Comparison of ENCODE assay signal across 16 cellular contexts in genomic region chr14:56660677-56661389, GRCh38.
DNase-seq lines count a peak whose midpoint lies in the region; ATAC-seq, FAIRE-seq and TF ChIP-seq lines count a peak whose summit lies in the region.
"Had no signal": no experiment of that assay in that cellular context is flagged by ENCODE, and none has a peak within 500 bp of the region (broad histone marks: within the 10 kb centered on the region; RNA-seq: fewer than 3 reads in every experiment).

No MANE protein-coding gene starts in this region.

- CTCF ChIA-PET in HEK293 (lab: Yijun Ruan, JAX) = interaction anchor here (0.5 to 1.4 kb wide), 4 partner anchors 29 to 522 kb away, joined by 3 to 4 read pairs (median 3); no protein-coding TSS in a partner anchor

- H3K27me3 ChIP-seq in astrocyte (ENCODE audit: insufficient read depth, low read length) = no peaks in the 10 kb centered on the region
- H3K27me3 ChIP-seq in body of pancreas = no peaks in the 10 kb centered on the region

- peaks cover 9% of the 10 kb centered on the region for H3K9me3 Mint-ChIP-seq in astrocyte (ENCODE audit: unreplicated experiment)
- no peaks in the 10 kb centered on the region for H3K9me3 Mint-ChIP-seq in activated T-cell treated with anti-CD3 and anti-CD28 coated beads, Interleukin-2, amount 50 U/mL, for 4 hours
- H3K9me3 Mint-ChIP-seq: activated naive CD4-positive, alpha-beta T cell treated with anti-CD3 and anti-CD28 coated beads, Interleukin-2, amount 10 ng/mL, durations not matched to agents 7 days and 5 days; HFFc6 had no signal

- peak; percentile 9 for DNase-seq in COR-L47 (lab: John Stamatoyannopoulos, UW)
- DNase-seq in NCI-H510A (lab: John Stamatoyannopoulos, UW) = peak; percentile 67
- no peak for DNase-seq in astrocyte (ENCODE audit: low read depth)
- DNase-seq in body of pancreas = no peak
- DNase-seq in HuH-7 (ENCODE audit: low spot score) = no peak
- DNase-seq in activated T-cell treated with anti-CD3 and anti-CD28 coated beads, Interleukin-2, amount 50 U/mL, for 4 hours = no peak
- DNase-seq: activated CD4-positive, alpha-beta memory T cell treated with anti-CD3 and anti-CD28 coated beads, Interleukin-2, amount 10 ng/mL, durations not matched to agents 7 days and 5 days; activated naive CD4-positive, alpha-beta T cell treated with anti-CD3 and anti-CD28 coated beads, Interleukin-2, amount 10 ng/mL, durations not matched to agents 7 days and 5 days; activated T-cell treated with anti-CD3 and anti-CD28 coated beads, Interleukin-2, amount 50 U/mL, for 1 hour; effector CD8-positive, alpha-beta T cell; lower lobe of right lung; occipital lobe had no signal

- no peaks in the 10 kb centered on the region for H3K79me2 ChIP-seq in astrocyte (ENCODE audit: insufficient read depth, low read length)

- H3K9me3 ChIP-seq in HEK293 (ENCODE audit: control insufficient read depth, insufficient read depth, low read depth, low read length) (no peaks in the 10 kb centered on the region), astrocyte (ENCODE audit: insufficient read depth, low read depth, low read length) (no peaks in the 10 kb centered on the region), body of pancreas (no peaks in the 10 kb centered on the region)
- H3K9me3 ChIP-seq: lower lobe of right lung had no signal

- no peak overlapping the region for H3K4me3 Mint-ChIP-seq in astrocyte (ENCODE audit: unreplicated experiment)
- H3K4me3 Mint-ChIP-seq in activated T-cell treated with anti-CD3 and anti-CD28 coated beads, Interleukin-2, amount 50 U/mL, for 4 hours = no peak overlapping the region
- H3K4me3 Mint-ChIP-seq: activated CD4-positive, alpha-beta memory T cell treated with anti-CD3 and anti-CD28 coated beads, Interleukin-2, amount 10 ng/mL, durations not matched to agents 7 days and 5 days; activated naive CD4-positive, alpha-beta T cell treated with anti-CD3 and anti-CD28 coated beads, Interleukin-2, amount 10 ng/mL, durations not matched to agents 7 days and 5 days; HFFc6 had no signal

- intact Hi-C loops in body of pancreas (cut with DNase I) = no loop called here

- WGBS in body of pancreas, 2 donors = 64 to 74% methylated on average over 6 of the region's 6 CpGs

- no peak overlapping the region for H3K4me2 ChIP-seq in astrocyte (ENCODE audit: low read length)
- H3K4me2 ChIP-seq: KMS-11 had no signal

- peak overlapping the region; percentile 55 for H3K27ac Mint-ChIP-seq in astrocyte (ENCODE audit: unreplicated experiment)
- H3K27ac Mint-ChIP-seq: activated CD4-positive, alpha-beta memory T cell treated with anti-CD3 and anti-CD28 coated beads, Interleukin-2, amount 10 ng/mL, durations not matched to agents 7 days and 5 days; activated naive CD4-positive, alpha-beta T cell treated with anti-CD3 and anti-CD28 coated beads, Interleukin-2, amount 10 ng/mL, durations not matched to agents 7 days and 5 days; HFFc6 had no signal

- no peaks in the 10 kb centered on the region for H3K36me3 Mint-ChIP-seq in astrocyte (ENCODE audit: low read depth, unreplicated experiment)
- H3K36me3 Mint-ChIP-seq in activated T-cell treated with anti-CD3 and anti-CD28 coated beads, Interleukin-2, amount 50 U/mL, for 4 hours (ENCODE audit: insufficient read depth) = no peaks in the 10 kb centered on the region
- H3K36me3 Mint-ChIP-seq: activated naive CD4-positive, alpha-beta T cell treated with anti-CD3 and anti-CD28 coated beads, Interleukin-2, amount 10 ng/mL, durations not matched to agents 7 days and 5 days had no signal

- H3K4me3 ChIP-seq in HEK293 (ENCODE audit: low read depth, low read length) = no peak overlapping the region
- H3K4me3 ChIP-seq in astrocyte (ENCODE audit: insufficient read depth, low read depth, low read length) = no peak overlapping the region
- no peak overlapping the region for H3K4me3 ChIP-seq in body of pancreas
- H3K4me3 ChIP-seq: lower lobe of right lung had no signal

- H4K20me1 ChIP-seq in astrocyte (ENCODE audit: insufficient read depth, low read length) = no peaks in the 10 kb centered on the region

- H3K4me1 ChIP-seq in HEK293 (ENCODE audit: control insufficient read depth, insufficient read depth, low read length) (peaks cover 11% of the 10 kb centered on the region), astrocyte (ENCODE audit: insufficient read depth, low read length) (no peaks in the 10 kb centered on the region), body of pancreas (peaks cover 10% of the 10 kb centered on the region)
- H3K4me1 ChIP-seq: lower lobe of right lung had no signal

- ATAC-seq in GM18520 (IDR thresholded peaks at IDR 0.05; ENCODE audit: unreplicated experiment) = no peak
- ATAC-seq in body of pancreas = no peak
- ATAC-seq in activated T-cell treated with anti-CD3 and anti-CD28 coated beads, Interleukin-2, amount 50 U/mL, for 4 hours = no peak

- no peaks in the 10 kb centered on the region for H3K36me3 ChIP-seq in HEK293 (ENCODE audit: control insufficient read depth in 2 of 2, insufficient read depth in 1 of 2, low read length in 2 of 2)
- H3K36me3 ChIP-seq in astrocyte (ENCODE audit: insufficient read depth, low read length) = no peaks in the 10 kb centered on the region
- no peaks in the 10 kb centered on the region for H3K36me3 ChIP-seq in body of pancreas (replicated peaks in 1 of 2; ENCODE audit: insufficient read depth in 1 of 2, low read depth in 2 of 2)
- H3K36me3 ChIP-seq: lower lobe of right lung had no signal

- no peak overlapping the region for H2AFZ ChIP-seq in astrocyte (ENCODE audit: low read depth, low read length)

- TF ChIP-seq POLR2A in body of pancreas (IDR thresholded peaks at IDR 0.05) = no peak

- peaks cover 13% of the 10 kb centered on the region for H3K4me1 Mint-ChIP-seq in astrocyte (ENCODE audit: low read depth, unreplicated experiment)
- no peaks in the 10 kb centered on the region for H3K4me1 Mint-ChIP-seq in activated T-cell treated with anti-CD3 and anti-CD28 coated beads, Interleukin-2, amount 50 U/mL, for 4 hours (ENCODE audit: low read depth)
- H3K4me1 Mint-ChIP-seq: activated CD4-positive, alpha-beta memory T cell treated with anti-CD3 and anti-CD28 coated beads, Interleukin-2, amount 10 ng/mL, durations not matched to agents 7 days and 5 days; activated naive CD4-positive, alpha-beta T cell treated with anti-CD3 and anti-CD28 coated beads, Interleukin-2, amount 10 ng/mL, durations not matched to agents 7 days and 5 days had no signal

- H3K27me3 Mint-ChIP-seq in astrocyte (ENCODE audit: low read depth, unreplicated experiment) = peaks cover 2% of the 10 kb centered on the region
- H3K27me3 Mint-ChIP-seq in activated T-cell treated with anti-CD3 and anti-CD28 coated beads, Interleukin-2, amount 50 U/mL, for 4 hours (ENCODE audit: low read depth) = no peaks in the 10 kb centered on the region
- H3K27me3 Mint-ChIP-seq: activated CD4-positive, alpha-beta memory T cell treated with anti-CD3 and anti-CD28 coated beads, Interleukin-2, amount 10 ng/mL, durations not matched to agents 7 days and 5 days; activated naive CD4-positive, alpha-beta T cell treated with anti-CD3 and anti-CD28 coated beads, Interleukin-2, amount 10 ng/mL, durations not matched to agents 7 days and 5 days had no signal

- TF ChIP-seq CTCF in HEK293 (tag by site-specific recombination; IDR thresholded peaks at IDR 0.05) (no peak), astrocyte (IDR thresholded peaks at IDR 0.05; ENCODE audit: insufficient read depth, low read depth, low read length) (no peak), body of pancreas (IDR thresholded peaks at IDR 0.05) (no peak)

- H3K9ac ChIP-seq in astrocyte (ENCODE audit: low read length) = no peak overlapping the region
- H3K9ac ChIP-seq: KMS-11 had no signal

- H3K27ac ChIP-seq in HEK293 (ENCODE audit: extremely low read depth, low read depth, low read length) (no peak overlapping the region), astrocyte (ENCODE audit: low read depth, low read length) (no peak overlapping the region), body of pancreas (no peak overlapping the region)
- H3K27ac ChIP-seq: KMS-11, lower lobe of right lung had no signal

- POLR2A ChIA-PET in HEK293 (lab: Yijun Ruan, JAX) = no interaction called here

- no peak for FAIRE-seq in astrocyte (lab: Jason Lieb, UNC)

TF ChIP-seq in HEK293, 187 proteins besides CTCF, POLR2A, EP300 and RAD21 (continues in another document):
- peak; percentile 46; the same call in 1 of the 2 replicates for TF ChIP-seq PRDM10 (tag by site-specific recombination; IDR thresholded peaks at IDR 0.05)
- TF ChIP-seq EGR2 (tag by site-specific recombination; IDR thresholded peaks at IDR 0.05; ENCODE audit: low read depth) = peak; percentile 50; the same call in 1 of the 2 replicates

Comparison
In these comparisons a context has a peak if more than half of its experiments do, and no peak if none do; other contexts are left out.
1. DNase-seq: peak in COR-L47 (single experiment) and NCI-H510A (single experiment); none in astrocyte (single experiment), body of pancreas (0 of 4), HuH-7 (single experiment) and activated T-cell treated with anti-CD3 and anti-CD28 coated beads, Interleukin-2, amount 50 U/mL, for 4 hours (single experiment).